1 cellular context compared by ENCODE assay signal in genomic region chr4:153344131-153345010, GRCh38.
TF ChIP-seq lines count a peak whose summit lies in the region.

MND1 (plus strand) TSS chr4:153344688; CDS start chr4:153344738, 50 bp downstream.

TF ChIP-seq in K562, 482 proteins besides CTCF, POLR2A, EP300 and RAD21 (continued from another document and continues in another):
- TF ChIP-seq ZNF282 (CRISPR knock-in tag; IDR thresholded peaks at IDR 0.05) (0 out of 2 replicates have a peak, but pooled peaks have one; percentile 25), TBL1XR1 (IDR thresholded peaks at IDR 0.05; ENCODE audit: low read length in 2 of 2) (no peak), ZNF232 (CRISPR knock-in tag; IDR thresholded peaks at IDR 0.05) (no peak), RAD51 (IDR thresholded peaks at IDR 0.05; ENCODE audit: borderline replicate concordance, low read depth) (no peak), BHLHE40 (IDR thresholded peaks at IDR 0.05; ENCODE audit: low read length) (no peak), KLF13 (tag; IDR thresholded peaks at IDR 0.05; ENCODE audit: borderline replicate concordance, low read depth) (peak; percentile 79), TEAD1 (CRISPR knock-in tag; IDR thresholded peaks at IDR 0.05) (no peak), CREB1 (IDR thresholded peaks at IDR 0.05) (peak; percentile 64; the same call in 1 of the 2 replicates), CREB1 (CRISPR knock-in tag; IDR thresholded peaks at IDR 0.05) (0 out of 2 replicates have a peak, but pooled peaks have one; percentile 54), ZNF561 (CRISPR knock-in tag; conservative IDR thresholded peaks at IDR 0.05) (no peak), SMAD1 (IDR thresholded peaks at IDR 0.05; ENCODE audit: low read depth, low read length, partially characterized antibody) (peak; percentile 48), FOXM1 (IDR thresholded peaks at IDR 0.05; ENCODE audit: low read depth) (no peak), FOXM1 (CRISPR knock-in tag; IDR thresholded peaks at IDR 0.05; ENCODE audit: low read depth) (0 out of 2 replicates have a peak, but pooled peaks have one; percentile 62), ZNF589 (CRISPR knock-in tag; IDR thresholded peaks at IDR 0.05; ENCODE audit: low read depth) (no peak), ZNF124 (CRISPR knock-in tag; IDR thresholded peaks at IDR 0.05) (no peak), ZNF408 (CRISPR knock-in tag; IDR thresholded peaks at IDR 0.05; ENCODE audit: low read depth) (no peak), ZKSCAN3 (CRISPR knock-in tag; IDR thresholded peaks at IDR 0.05) (no peak), KLF10 (CRISPR knock-in tag; IDR thresholded peaks at IDR 0.05) (no peak), CUX1 (CRISPR knock-in tag; IDR thresholded peaks at IDR 0.05) (no peak), TARDBP (IDR thresholded peaks at IDR 0.05) (no peak), ZBTB7A (IDR thresholded peaks at IDR 0.05; ENCODE audit: borderline replicate concordance, control insufficient read depth, low read depth, low read length) (peak; percentile 100), ZC3H8 (IDR thresholded peaks at IDR 0.05) (no peak), HES1 (IDR thresholded peaks at IDR 0.05; ENCODE audit: low read depth) (no peak), SNRNP70 (optimal IDR thresholded peaks at IDR 0.05; ENCODE audit: low read depth, low read length) (no peak), U2AF1 (optimal IDR thresholded peaks at IDR 0.05; ENCODE audit: low read depth, low read length) (peak; percentile 64), SMAD2 (IDR thresholded peaks at IDR 0.05; ENCODE audit: low read depth, low read length) (no peak), IRF9 (tag; IDR thresholded peaks at IDR 0.05) (no peak), ZNF175 (CRISPR knock-in tag; IDR thresholded peaks at IDR 0.05; ENCODE audit: low read depth) (no peak), TBP (optimal IDR thresholded peaks at IDR 0.05; ENCODE audit: low read depth, low read length) (peak; percentile 79), GABPA (tag; conservative IDR thresholded peaks at IDR 0.05; ENCODE audit: low read depth) (0 out of 2 replicates have a peak, but pooled peaks have one; percentile 19), STAT5B (CRISPR knock-in tag; IDR thresholded peaks at IDR 0.05) (no peak), ZNF655 (CRISPR knock-in tag; IDR thresholded peaks at IDR 0.05) (no peak), TFAM (CRISPR knock-in tag; conservative IDR thresholded peaks at IDR 0.05) (no peak), HMG20A (CRISPR knock-in tag; conservative IDR thresholded peaks at IDR 0.05) (no peak), EGR1 (conservative IDR thresholded peaks at IDR 0.05) (peak; percentile 95), ZNF212 (CRISPR knock-in tag; IDR thresholded peaks at IDR 0.05) (no peak), NCOA6 (IDR thresholded peaks at IDR 0.05) (no peak), ATF1 (CRISPR knock-in tag; IDR thresholded peaks at IDR 0.05) (no peak), ATF1 (tag; IDR thresholded peaks at IDR 0.05) (peak; percentile 83), RBBP5 (IDR thresholded peaks at IDR 0.05; ENCODE audit: borderline replicate concordance, insufficient read depth, low read length, poor library complexity, severe bottlenecking) (peak; percentile 94), HOXB6 (CRISPR knock-in tag; IDR thresholded peaks at IDR 0.05; ENCODE audit: borderline replicate concordance) (no peak), ZNF133 (CRISPR knock-in tag; IDR thresholded peaks at IDR 0.05) (no peak), SNIP1 (IDR thresholded peaks at IDR 0.05; ENCODE audit: low read depth) (no peak), E2F3 (CRISPR knock-in tag; IDR thresholded peaks at IDR 0.05) (peak; percentile 87), CHD2 (IDR thresholded peaks at IDR 0.05; ENCODE audit: low read depth, low read length) (peak; percentile 49; the same call in 1 of the 2 replicates), CBX3 (IDR thresholded peaks at IDR 0.05; ENCODE audit: borderline replicate concordance in 1 of 2, low read length in 2 of 2) (no peak), PHF8 (IDR thresholded peaks at IDR 0.05; ENCODE audit: borderline replicate concordance, low read length) (peak; percentile 95), KAT8 (IDR thresholded peaks at IDR 0.05; ENCODE audit: low read depth) (no peak)
- TF ChIP-seq, protein P1, sequence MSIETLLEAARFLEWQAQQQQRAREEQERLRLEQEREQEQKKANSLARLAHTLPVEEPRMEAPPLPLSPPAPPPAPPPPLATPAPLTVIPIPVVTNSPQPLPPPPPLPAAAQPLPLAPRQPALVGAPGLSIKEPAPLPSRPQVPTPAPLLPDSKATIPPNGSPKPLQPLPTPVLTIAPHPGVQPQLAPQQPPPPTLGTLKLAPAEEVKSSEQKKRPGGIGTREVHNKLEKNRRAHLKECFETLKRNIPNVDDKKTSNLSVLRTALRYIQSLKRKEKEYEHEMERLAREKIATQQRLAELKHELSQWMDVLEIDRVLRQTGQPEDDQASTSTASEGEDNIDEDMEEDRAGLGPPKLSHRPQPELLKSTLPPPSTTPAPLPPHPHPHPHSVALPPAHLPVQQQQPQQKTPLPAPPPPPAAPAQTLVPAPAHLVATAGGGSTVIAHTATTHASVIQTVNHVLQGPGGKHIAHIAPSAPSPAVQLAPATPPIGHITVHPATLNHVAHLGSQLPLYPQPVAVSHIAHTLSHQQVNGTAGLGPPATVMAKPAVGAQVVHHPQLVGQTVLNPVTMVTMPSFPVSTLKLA (conservative IDR thresholded peaks at IDR 0.05): peak in 1 of 2 experiments; percentile 74; a peak in 2 of 4 replicates
- TF ChIP-seq, protein P2, sequence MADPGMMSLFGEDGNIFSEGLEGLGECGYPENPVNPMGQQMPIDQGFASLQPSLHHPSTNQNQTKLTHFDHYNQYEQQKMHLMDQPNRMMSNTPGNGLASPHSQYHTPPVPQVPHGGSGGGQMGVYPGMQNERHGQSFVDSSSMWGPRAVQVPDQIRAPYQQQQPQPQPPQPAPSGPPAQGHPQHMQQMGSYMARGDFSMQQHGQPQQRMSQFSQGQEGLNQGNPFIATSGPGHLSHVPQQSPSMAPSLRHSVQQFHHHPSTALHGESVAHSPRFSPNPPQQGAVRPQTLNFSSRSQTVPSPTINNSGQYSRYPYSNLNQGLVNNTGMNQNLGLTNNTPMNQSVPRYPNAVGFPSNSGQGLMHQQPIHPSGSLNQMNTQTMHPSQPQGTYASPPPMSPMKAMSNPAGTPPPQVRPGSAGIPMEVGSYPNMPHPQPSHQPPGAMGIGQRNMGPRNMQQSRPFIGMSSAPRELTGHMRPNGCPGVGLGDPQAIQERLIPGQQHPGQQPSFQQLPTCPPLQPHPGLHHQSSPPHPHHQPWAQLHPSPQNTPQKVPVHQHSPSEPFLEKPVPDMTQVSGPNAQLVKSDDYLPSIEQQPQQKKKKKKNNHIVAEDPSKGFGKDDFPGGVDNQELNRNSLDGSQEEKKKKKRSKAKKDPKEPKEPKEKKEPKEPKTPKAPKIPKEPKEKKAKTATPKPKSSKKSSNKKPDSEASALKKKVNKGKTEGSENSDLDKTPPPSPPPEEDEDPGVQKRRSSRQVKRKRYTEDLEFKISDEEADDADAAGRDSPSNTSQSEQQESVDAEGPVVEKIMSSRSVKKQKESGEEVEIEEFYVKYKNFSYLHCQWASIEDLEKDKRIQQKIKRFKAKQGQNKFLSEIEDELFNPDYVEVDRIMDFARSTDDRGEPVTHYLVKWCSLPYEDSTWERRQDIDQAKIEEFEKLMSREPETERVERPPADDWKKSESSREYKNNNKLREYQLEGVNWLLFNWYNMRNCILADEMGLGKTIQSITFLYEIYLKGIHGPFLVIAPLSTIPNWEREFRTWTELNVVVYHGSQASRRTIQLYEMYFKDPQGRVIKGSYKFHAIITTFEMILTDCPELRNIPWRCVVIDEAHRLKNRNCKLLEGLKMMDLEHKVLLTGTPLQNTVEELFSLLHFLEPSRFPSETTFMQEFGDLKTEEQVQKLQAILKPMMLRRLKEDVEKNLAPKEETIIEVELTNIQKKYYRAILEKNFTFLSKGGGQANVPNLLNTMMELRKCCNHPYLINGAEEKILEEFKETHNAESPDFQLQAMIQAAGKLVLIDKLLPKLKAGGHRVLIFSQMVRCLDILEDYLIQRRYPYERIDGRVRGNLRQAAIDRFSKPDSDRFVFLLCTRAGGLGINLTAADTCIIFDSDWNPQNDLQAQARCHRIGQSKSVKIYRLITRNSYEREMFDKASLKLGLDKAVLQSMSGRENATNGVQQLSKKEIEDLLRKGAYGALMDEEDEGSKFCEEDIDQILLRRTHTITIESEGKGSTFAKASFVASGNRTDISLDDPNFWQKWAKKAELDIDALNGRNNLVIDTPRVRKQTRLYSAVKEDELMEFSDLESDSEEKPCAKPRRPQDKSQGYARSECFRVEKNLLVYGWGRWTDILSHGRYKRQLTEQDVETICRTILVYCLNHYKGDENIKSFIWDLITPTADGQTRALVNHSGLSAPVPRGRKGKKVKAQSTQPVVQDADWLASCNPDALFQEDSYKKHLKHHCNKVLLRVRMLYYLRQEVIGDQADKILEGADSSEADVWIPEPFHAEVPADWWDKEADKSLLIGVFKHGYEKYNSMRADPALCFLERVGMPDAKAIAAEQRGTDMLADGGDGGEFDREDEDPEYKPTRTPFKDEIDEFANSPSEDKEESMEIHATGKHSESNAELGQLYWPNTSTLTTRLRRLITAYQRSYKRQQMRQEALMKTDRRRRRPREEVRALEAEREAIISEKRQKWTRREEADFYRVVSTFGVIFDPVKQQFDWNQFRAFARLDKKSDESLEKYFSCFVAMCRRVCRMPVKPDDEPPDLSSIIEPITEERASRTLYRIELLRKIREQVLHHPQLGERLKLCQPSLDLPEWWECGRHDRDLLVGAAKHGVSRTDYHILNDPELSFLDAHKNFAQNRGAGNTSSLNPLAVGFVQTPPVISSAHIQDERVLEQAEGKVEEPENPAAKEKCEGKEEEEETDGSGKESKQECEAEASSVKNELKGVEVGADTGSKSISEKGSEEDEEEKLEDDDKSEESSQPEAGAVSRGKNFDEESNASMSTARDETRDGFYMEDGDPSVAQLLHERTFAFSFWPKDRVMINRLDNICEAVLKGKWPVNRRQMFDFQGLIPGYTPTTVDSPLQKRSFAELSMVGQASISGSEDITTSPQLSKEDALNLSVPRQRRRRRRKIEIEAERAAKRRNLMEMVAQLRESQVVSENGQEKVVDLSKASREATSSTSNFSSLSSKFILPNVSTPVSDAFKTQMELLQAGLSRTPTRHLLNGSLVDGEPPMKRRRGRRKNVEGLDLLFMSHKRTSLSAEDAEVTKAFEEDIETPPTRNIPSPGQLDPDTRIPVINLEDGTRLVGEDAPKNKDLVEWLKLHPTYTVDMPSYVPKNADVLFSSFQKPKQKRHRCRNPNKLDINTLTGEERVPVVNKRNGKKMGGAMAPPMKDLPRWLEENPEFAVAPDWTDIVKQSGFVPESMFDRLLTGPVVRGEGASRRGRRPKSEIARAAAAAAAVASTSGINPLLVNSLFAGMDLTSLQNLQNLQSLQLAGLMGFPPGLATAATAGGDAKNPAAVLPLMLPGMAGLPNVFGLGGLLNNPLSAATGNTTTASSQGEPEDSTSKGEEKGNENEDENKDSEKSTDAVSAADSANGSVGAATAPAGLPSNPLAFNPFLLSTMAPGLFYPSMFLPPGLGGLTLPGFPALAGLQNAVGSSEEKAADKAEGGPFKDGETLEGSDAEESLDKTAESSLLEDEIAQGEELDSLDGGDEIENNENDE (IDR thresholded peaks at IDR 0.05; ENCODE audit: low read depth, low read length): no peak
